1 cellular context compared by ENCODE assay signal in the genomic region with DNA sequence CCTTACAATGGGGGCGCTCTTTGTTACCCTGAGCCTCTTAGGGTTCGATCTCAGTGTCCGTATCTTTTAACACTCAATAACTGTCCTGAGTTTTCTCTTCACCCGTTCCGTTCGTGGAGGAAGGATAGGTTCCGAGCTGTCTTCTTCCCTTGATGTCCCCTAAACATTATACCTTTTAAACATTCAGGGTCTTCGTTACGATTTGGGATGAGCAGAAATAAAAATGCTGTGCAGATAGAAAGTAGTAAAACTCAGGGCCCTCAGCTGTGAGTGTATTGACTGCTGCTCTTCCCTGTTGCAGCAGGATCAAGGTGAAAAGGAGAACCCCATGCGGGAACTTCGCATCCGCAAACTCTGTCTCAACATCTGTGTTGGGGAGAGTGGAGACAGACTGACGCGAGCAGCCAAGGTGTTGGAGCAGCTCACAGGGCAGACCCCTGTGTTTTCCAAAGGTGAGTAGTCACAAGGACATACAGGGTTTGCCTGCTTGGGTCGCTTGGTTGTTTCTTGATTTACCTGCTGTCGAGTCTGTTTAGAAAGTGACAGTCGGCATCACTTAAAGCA.
TF ChIP-seq lines count a peak whose summit lies in the region.

No MANE protein-coding gene starts in this region.

TF ChIP-seq in HepG2, 621 proteins besides CTCF, POLR2A, EP300 and RAD21:
- TF ChIP-seq, protein P1, sequence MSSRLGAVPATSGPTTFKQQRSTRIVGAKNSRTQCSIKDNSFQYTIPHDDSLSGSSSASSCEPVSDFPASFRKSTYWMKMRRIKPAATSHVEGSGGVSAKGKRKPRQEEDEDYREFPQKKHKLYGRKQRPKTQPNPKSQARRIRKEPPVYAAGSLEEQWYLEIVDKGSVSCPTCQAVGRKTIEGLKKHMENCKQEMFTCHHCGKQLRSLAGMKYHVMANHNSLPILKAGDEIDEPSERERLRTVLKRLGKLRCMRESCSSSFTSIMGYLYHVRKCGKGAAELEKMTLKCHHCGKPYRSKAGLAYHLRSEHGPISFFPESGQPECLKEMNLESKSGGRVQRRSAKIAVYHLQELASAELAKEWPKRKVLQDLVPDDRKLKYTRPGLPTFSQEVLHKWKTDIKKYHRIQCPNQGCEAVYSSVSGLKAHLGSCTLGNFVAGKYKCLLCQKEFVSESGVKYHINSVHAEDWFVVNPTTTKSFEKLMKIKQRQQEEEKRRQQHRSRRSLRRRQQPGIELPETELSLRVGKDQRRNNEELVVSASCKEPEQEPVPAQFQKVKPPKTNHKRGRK (CRISPR knock-in tag; IDR thresholded peaks at IDR 0.05), result no peak
- no peak for TF ChIP-seq YY1 (IDR thresholded peaks at IDR 0.05; ENCODE audit: insufficient read depth, insufficient replicate concordance, low read depth, low read length)
- 0 out of 2 replicates have a peak, but pooled peaks have one; percentile 17 for TF ChIP-seq ZFP36L1 (CRISPR knock-in tag; IDR thresholded peaks at IDR 0.05)
- TF ChIP-seq, protein P2, sequence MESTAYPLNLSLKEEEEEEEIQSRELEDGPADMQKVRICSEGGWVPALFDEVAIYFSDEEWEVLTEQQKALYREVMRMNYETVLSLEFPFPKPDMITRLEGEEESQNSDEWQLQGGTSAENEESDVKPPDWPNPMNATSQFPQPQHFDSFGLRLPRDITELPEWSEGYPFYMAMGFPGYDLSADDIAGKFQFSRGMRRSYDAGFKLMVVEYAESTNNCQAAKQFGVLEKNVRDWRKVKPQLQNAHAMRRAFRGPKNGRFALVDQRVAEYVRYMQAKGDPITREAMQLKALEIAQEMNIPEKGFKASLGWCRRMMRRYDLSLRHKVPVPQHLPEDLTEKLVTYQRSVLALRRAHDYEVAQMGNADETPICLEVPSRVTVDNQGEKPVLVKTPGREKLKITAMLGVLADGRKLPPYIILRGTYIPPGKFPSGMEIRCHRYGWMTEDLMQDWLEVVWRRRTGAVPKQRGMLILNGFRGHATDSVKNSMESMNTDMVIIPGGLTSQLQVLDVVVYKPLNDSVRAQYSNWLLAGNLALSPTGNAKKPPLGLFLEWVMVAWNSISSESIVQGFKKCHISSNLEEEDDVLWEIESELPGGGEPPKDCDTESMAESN (CRISPR knock-in tag; conservative IDR thresholded peaks at IDR 0.05), result no peak
- 0 out of 2 replicates have a peak, but pooled peaks have one; percentile 4 for TF ChIP-seq ARID2 (CRISPR knock-in tag; IDR thresholded peaks at IDR 0.05; ENCODE audit: borderline replicate concordance)
- TF ChIP-seq ZNF720 (CRISPR knock-in tag; IDR thresholded peaks at IDR 0.05), result no peak
- TF ChIP-seq SMC3 (IDR thresholded peaks at IDR 0.05; ENCODE audit: low read length), result no peak
- no peak for TF ChIP-seq RFX3 (CRISPR knock-in tag; IDR thresholded peaks at IDR 0.05)
- TF ChIP-seq ARNT (IDR thresholded peaks at IDR 0.05), result no peak
- no peak for TF ChIP-seq NR2F6 (IDR thresholded peaks at IDR 0.05)
- TF ChIP-seq NR2F6 (CRISPR knock-in tag; IDR thresholded peaks at IDR 0.05), result no peak
- TF ChIP-seq KLF6 (CRISPR knock-in tag; IDR thresholded peaks at IDR 0.05), result no peak
- TF ChIP-seq, protein P3, sequence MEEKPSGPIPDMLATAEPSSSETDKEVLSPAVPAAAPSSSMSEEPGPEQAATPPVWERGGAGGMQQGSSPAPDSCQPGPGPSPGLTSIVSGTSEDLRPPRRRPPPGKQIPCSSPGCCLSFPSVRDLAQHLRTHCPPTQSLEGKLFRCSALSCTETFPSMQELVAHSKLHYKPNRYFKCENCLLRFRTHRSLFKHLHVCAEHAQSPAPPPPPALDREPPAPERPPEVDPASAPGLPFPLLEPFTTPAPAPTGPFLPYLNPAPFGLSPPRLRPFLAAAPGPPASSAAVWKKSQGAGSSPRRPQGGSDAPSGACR (CRISPR knock-in tag; IDR thresholded peaks at IDR 0.05), result 0 out of 2 replicates have a peak, but pooled peaks have one; percentile 23
- TF ChIP-seq GABPB1 (CRISPR knock-in tag; IDR thresholded peaks at IDR 0.05), result no peak
- no peak for TF ChIP-seq KLF12 (CRISPR knock-in tag; IDR thresholded peaks at IDR 0.05; ENCODE audit: borderline replicate concordance)
- TF ChIP-seq, protein P4, sequence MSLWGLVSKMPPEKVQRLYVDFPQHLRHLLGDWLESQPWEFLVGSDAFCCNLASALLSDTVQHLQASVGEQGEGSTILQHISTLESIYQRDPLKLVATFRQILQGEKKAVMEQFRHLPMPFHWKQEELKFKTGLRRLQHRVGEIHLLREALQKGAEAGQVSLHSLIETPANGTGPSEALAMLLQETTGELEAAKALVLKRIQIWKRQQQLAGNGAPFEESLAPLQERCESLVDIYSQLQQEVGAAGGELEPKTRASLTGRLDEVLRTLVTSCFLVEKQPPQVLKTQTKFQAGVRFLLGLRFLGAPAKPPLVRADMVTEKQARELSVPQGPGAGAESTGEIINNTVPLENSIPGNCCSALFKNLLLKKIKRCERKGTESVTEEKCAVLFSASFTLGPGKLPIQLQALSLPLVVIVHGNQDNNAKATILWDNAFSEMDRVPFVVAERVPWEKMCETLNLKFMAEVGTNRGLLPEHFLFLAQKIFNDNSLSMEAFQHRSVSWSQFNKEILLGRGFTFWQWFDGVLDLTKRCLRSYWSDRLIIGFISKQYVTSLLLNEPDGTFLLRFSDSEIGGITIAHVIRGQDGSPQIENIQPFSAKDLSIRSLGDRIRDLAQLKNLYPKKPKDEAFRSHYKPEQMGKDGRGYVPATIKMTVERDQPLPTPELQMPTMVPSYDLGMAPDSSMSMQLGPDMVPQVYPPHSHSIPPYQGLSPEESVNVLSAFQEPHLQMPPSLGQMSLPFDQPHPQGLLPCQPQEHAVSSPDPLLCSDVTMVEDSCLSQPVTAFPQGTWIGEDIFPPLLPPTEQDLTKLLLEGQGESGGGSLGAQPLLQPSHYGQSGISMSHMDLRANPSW (CRISPR knock-in tag; IDR thresholded peaks at IDR 0.05; ENCODE audit: borderline replicate concordance), result no peak
- TF ChIP-seq, protein P5, sequence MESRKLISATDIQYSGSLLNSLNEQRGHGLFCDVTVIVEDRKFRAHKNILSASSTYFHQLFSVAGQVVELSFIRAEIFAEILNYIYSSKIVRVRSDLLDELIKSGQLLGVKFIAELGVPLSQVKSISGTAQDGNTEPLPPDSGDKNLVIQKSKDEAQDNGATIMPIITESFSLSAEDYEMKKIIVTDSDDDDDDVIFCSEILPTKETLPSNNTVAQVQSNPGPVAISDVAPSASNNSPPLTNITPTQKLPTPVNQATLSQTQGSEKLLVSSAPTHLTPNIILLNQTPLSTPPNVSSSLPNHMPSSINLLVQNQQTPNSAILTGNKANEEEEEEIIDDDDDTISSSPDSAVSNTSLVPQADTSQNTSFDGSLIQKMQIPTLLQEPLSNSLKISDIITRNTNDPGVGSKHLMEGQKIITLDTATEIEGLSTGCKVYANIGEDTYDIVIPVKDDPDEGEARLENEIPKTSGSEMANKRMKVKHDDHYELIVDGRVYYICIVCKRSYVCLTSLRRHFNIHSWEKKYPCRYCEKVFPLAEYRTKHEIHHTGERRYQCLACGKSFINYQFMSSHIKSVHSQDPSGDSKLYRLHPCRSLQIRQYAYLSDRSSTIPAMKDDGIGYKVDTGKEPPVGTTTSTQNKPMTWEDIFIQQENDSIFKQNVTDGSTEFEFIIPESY (CRISPR knock-in tag; IDR thresholded peaks at IDR 0.05), result no peak
- no peak for TF ChIP-seq ZC3H13 (CRISPR knock-in tag; IDR thresholded peaks at IDR 0.05)
- TF ChIP-seq, protein P6, sequence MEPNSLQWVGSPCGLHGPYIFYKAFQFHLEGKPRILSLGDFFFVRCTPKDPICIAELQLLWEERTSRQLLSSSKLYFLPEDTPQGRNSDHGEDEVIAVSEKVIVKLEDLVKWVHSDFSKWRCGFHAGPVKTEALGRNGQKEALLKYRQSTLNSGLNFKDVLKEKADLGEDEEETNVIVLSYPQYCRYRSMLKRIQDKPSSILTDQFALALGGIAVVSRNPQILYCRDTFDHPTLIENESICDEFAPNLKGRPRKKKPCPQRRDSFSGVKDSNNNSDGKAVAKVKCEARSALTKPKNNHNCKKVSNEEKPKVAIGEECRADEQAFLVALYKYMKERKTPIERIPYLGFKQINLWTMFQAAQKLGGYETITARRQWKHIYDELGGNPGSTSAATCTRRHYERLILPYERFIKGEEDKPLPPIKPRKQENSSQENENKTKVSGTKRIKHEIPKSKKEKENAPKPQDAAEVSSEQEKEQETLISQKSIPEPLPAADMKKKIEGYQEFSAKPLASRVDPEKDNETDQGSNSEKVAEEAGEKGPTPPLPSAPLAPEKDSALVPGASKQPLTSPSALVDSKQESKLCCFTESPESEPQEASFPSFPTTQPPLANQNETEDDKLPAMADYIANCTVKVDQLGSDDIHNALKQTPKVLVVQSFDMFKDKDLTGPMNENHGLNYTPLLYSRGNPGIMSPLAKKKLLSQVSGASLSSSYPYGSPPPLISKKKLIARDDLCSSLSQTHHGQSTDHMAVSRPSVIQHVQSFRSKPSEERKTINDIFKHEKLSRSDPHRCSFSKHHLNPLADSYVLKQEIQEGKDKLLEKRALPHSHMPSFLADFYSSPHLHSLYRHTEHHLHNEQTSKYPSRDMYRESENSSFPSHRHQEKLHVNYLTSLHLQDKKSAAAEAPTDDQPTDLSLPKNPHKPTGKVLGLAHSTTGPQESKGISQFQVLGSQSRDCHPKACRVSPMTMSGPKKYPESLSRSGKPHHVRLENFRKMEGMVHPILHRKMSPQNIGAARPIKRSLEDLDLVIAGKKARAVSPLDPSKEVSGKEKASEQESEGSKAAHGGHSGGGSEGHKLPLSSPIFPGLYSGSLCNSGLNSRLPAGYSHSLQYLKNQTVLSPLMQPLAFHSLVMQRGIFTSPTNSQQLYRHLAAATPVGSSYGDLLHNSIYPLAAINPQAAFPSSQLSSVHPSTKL (CRISPR knock-in tag; IDR thresholded peaks at IDR 0.05), result no peak
- TF ChIP-seq, protein P7, sequence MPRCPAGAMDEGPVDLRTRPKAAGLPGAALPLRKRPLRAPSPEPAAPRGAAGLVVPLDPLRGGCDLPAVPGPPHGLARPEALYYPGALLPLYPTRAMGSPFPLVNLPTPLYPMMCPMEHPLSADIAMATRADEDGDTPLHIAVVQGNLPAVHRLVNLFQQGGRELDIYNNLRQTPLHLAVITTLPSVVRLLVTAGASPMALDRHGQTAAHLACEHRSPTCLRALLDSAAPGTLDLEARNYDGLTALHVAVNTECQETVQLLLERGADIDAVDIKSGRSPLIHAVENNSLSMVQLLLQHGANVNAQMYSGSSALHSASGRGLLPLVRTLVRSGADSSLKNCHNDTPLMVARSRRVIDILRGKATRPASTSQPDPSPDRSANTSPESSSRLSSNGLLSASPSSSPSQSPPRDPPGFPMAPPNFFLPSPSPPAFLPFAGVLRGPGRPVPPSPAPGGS (CRISPR knock-in tag; IDR thresholded peaks at IDR 0.05), result no peak
- no peak for TF ChIP-seq ZNF432 (CRISPR knock-in tag; IDR thresholded peaks at IDR 0.05; ENCODE audit: borderline replicate concordance)
- 0 out of 2 replicates have a peak, but pooled peaks have one; percentile 13 for TF ChIP-seq ZNF703 (CRISPR knock-in tag; IDR thresholded peaks at IDR 0.05; ENCODE audit: borderline replicate concordance)
- no peak for TF ChIP-seq ELF3 (CRISPR knock-in tag; IDR thresholded peaks at IDR 0.05)
- no peak for TF ChIP-seq ZSCAN9 (CRISPR knock-in tag; IDR thresholded peaks at IDR 0.05; ENCODE audit: borderline replicate concordance)
- TF ChIP-seq ZNF143 (CRISPR knock-in tag; IDR thresholded peaks at IDR 0.05), result no peak
- TF ChIP-seq, protein P8, sequence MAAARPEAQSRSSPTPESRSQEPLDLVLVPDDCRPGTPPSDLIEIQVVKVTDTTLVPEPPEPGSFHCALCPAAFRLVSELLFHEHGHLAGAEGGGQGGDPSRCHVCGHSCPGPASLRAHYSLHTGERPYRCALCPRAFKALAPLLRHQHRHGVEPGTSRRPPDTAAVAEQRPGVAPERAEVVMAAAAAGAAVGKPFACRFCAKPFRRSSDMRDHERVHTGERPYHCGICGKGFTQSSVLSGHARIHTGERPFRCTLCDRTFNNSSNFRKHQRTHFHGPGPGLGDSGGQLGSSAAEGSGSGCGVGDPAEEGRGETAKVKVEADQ (CRISPR knock-in tag; IDR thresholded peaks at IDR 0.05; ENCODE audit: borderline replicate concordance), result no peak
- TF ChIP-seq GATA4 (IDR thresholded peaks at IDR 0.05; ENCODE audit: borderline replicate concordance, low read depth), result no peak
